13 cellular contexts compared by ENCODE assay signal in the genomic region with DNA sequence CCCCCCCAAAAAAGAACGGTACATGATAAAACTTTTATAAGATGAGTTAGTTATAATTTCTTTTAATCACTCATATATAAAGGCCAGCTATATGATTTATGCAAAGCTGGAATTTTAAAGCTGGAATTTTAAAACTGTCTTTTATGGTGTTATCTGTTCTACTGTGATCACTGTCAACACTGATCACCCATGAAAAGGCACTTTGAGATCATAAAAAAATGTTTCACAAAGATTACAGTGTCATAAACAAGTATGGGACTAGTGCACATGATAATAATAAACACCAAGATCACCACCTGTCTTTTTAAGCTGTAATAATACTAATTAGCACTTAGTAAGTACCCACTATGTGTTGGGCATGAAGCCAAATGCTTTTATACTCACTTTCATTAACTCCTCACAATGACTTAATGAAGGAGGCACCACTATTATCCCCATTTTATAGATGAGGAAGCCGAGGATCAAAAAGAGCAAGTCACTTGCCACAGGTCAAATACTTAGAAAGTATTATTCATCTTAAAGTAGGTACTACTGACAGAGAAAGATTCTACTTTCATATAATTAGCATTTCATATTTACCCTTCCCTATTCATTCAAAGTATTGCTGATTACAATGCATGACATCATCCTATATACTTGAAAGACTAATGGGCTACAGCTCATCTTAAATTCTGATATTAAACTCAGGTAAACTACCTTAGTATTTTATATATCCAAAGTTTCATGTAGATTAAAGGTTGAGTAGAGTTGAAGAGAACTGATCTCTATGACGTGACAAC. TPM values are rescaled to one million over a fixed set of nuclear protein-coding genes. Genes with fewer than 3 reads are reported as not detected.
A peak's percentile ranks its signal among the peaks of the same experiment; 100 is the strongest.
DNase-seq lines count a peak whose midpoint lies in the region; ATAC-seq and TF ChIP-seq lines count a peak whose summit lies in the region.
"Had no signal": no experiment of that assay in that cellular context is flagged by ENCODE, and none has a peak within 500 bp of the region (broad histone marks: within the 10 kb centered on the region; RNA-seq: fewer than 3 reads in every experiment).

No MANE protein-coding gene starts in this region.

- H3K4me1 ChIP-seq in colonic mucosa (peaks cover 4% of the 10 kb centered on the region), mucosa of rectum (ENCODE audit: control insufficient read depth in 2 of 2, insufficient read depth in 2 of 2, low read length in 2 of 2) (peaks cover 0 to 16% of the 10 kb centered on the region in 2 donors), A673 (ENCODE audit: insufficient read depth, low read length, poor library complexity, severe bottlenecking) (no peaks in the 10 kb centered on the region)
- no peaks in the 10 kb centered on the region for H3K4me1 ChIP-seq in CD4-positive, alpha-beta memory T cell (ENCODE audit: insufficient read depth, low read length)

- ATAC-seq in naive thymus-derived CD8-positive, alpha-beta T cell: no peak

- no TSS peak for BruUV-seq in A673 (replicated peaks; lab: Mats Ljungman, UMichigan)

- intact Hi-C loops in colonic mucosa (cut with DNase I) (no loop called here), A673 (cut with micrococcal nuclease; ENCODE audit: unreplicated experiment) (no loop called here)
- intact Hi-C loops in CD4-positive, alpha-beta memory T cell (cut with micrococcal nuclease): no loop called here

- peaks cover 0 to 1% (median 0%) of the 10 kb centered on the region in 4 donors for H3K4me1 Mint-ChIP-seq in CD4-positive, alpha-beta memory T cell
- no peaks in the 10 kb centered on the region for H3K4me1 Mint-ChIP-seq in naive thymus-derived CD8-positive, alpha-beta T cell
- H3K4me1 Mint-ChIP-seq: CD8-positive, alpha-beta memory T cell had no signal

- TF ChIP-seq CTCF in colonic mucosa (IDR thresholded peaks at IDR 0.05): no peak
- TF ChIP-seq CTCF in A673 (conservative IDR thresholded peaks at IDR 0.05; ENCODE audit: low read depth, low read length): no peak

- H3K36me3 ChIP-seq in colonic mucosa: no peaks in the 10 kb centered on the region
- no peaks in the 10 kb centered on the region for H3K36me3 ChIP-seq in mucosa of rectum (ENCODE audit: control insufficient read depth in 2 of 2, insufficient read depth in 2 of 2, low read length in 2 of 2)
- H3K36me3 ChIP-seq in CD4-positive, alpha-beta memory T cell (ENCODE audit: insufficient read depth, low read length): no peaks in the 10 kb centered on the region
- no peaks in the 10 kb centered on the region for H3K36me3 ChIP-seq in A673 (ENCODE audit: insufficient read depth, low read length, poor library complexity, severe bottlenecking)
- H3K36me3 ChIP-seq: BE2C had no signal

- POLR2A ChIA-PET in CD4-positive, alpha-beta memory T cell (lab: Charles Lee; ENCODE audit: partially characterized antibody): no interaction called here
- POLR2A ChIA-PET in naive thymus-derived CD8-positive, alpha-beta T cell (lab: Charles Lee): no interaction called here
- POLR2A ChIA-PET in A673 (lab: Charles Lee; ENCODE audit: low non-redundant PET): no interaction called here

- H3K9me3 ChIP-seq in colonic mucosa (no peaks in the 10 kb centered on the region), mucosa of rectum (ENCODE audit: control insufficient read depth in 2 of 2, low read length in 2 of 2) (no peaks in the 10 kb centered on the region), A673 (ENCODE audit: low read depth, low read length, poor library complexity, severe bottlenecking) (no peaks in the 10 kb centered on the region)
- no peaks in the 10 kb centered on the region for H3K9me3 ChIP-seq in CD4-positive, alpha-beta memory T cell (ENCODE audit: control insufficient read depth in 1 of 2, low read length in 2 of 2)
- H3K9me3 ChIP-seq: BE2C, Caco-2 had no signal

- H3K9ac ChIP-seq in colonic mucosa (ENCODE audit: low read depth in 2 of 2, low read length in 2 of 2): no peak overlapping the region
- H3K9ac ChIP-seq in mucosa of rectum (ENCODE audit: low read depth in 1 of 2, low read length in 2 of 2): no peak overlapping the region

- CTCF ChIA-PET in CD4-positive, alpha-beta memory T cell (lab: Charles Lee; ENCODE audit: partially characterized antibody): no interaction called here
- CTCF ChIA-PET in A673 (lab: Charles Lee): no interaction called here

- H3K27me3 ChIP-seq in colonic mucosa (no peaks in the 10 kb centered on the region), mucosa of rectum (ENCODE audit: control insufficient read depth in 2 of 2, insufficient read depth in 2 of 2, low read length in 2 of 2) (no peaks in the 10 kb centered on the region), A673 (replicated peaks; ENCODE audit: insufficient read depth, low read depth, low read length, poor library complexity) (no peaks in the 10 kb centered on the region)
- no peaks in the 10 kb centered on the region for H3K27me3 ChIP-seq in CD4-positive, alpha-beta memory T cell (ENCODE audit: insufficient read depth, low read length)
- H3K27me3 ChIP-seq: BE2C had no signal

- no peaks in the 10 kb centered on the region for H3K36me3 Mint-ChIP-seq in CD4-positive, alpha-beta memory T cell
- no peaks in the 10 kb centered on the region for H3K36me3 Mint-ChIP-seq in naive thymus-derived CD8-positive, alpha-beta T cell
- H3K36me3 Mint-ChIP-seq: CD8-positive, alpha-beta memory T cell; IgD-negative memory B cell had no signal

- H3K27ac ChIP-seq in colonic mucosa (peak overlapping the region; percentile 42), mucosa of rectum (ENCODE audit: low read depth in 2 of 2, low read length in 2 of 2) (no peak overlapping the region), A673 (ENCODE audit: low read depth, low read length, poor library complexity, severe bottlenecking) (no peak overlapping the region)
- no peak overlapping the region for H3K27ac ChIP-seq in CD4-positive, alpha-beta memory T cell (ENCODE audit: low read depth, low read length)
- H3K27ac ChIP-seq: C4-2B had no signal

- peak; percentile 55 for DNase-seq in NCI-H82 (lab: John Stamatoyannopoulos, UW)
- DNase-seq in NCI-H82 treated with DMSO at 0.1 percent for 48 hours (lab: John Stamatoyannopoulos, UW; ENCODE audit: unreplicated experiment): no peak
- peak; percentile 59 for DNase-seq in NCI-H69 (lab: John Stamatoyannopoulos, UW)
- no peak for DNase-seq in colonic mucosa
- no peak for DNase-seq in CD4-positive, alpha-beta memory T cell
- no peak for DNase-seq in naive thymus-derived CD8-positive, alpha-beta T cell
- DNase-seq in A673 (ENCODE audit: low spot score): no peak
- DNase-seq: BE2C; Caco-2; CD8-positive, alpha-beta memory T cell had no signal

- H3K9me3 Mint-ChIP-seq in CD4-positive, alpha-beta memory T cell: no peaks in the 10 kb centered on the region
- no peaks in the 10 kb centered on the region for H3K9me3 Mint-ChIP-seq in naive thymus-derived CD8-positive, alpha-beta T cell

- no peak overlapping the region for H3K27ac Mint-ChIP-seq in CD4-positive, alpha-beta memory T cell
- H3K27ac Mint-ChIP-seq in naive thymus-derived CD8-positive, alpha-beta T cell: no peak overlapping the region
- H3K27ac Mint-ChIP-seq: CD8-positive, alpha-beta memory T cell; IgD-negative memory B cell had no signal

- H3K27me3 Mint-ChIP-seq in CD4-positive, alpha-beta memory T cell: peaks cover 21 to 39% of the 10 kb centered on the region in 2 donors
- H3K27me3 Mint-ChIP-seq in naive thymus-derived CD8-positive, alpha-beta T cell: peaks cover 8 to 45% (median 11%) of the 10 kb centered on the region in 5 donors

- H3K4me3 ChIP-seq in colonic mucosa (no peak overlapping the region), mucosa of rectum (ENCODE audit: low read length in 2 of 2) (peak overlapping the region; percentile 3 to 18), A673 (ENCODE audit: low read depth, low read length, poor library complexity, severe bottlenecking) (no peak overlapping the region)
- no peak overlapping the region for H3K4me3 ChIP-seq in CD4-positive, alpha-beta memory T cell (ENCODE audit: low read length in 2 of 2)

- no peak overlapping the region for H3K4me3 Mint-ChIP-seq in CD4-positive, alpha-beta memory T cell
- H3K4me3 Mint-ChIP-seq in naive thymus-derived CD8-positive, alpha-beta T cell: no peak overlapping the region
- H3K4me3 Mint-ChIP-seq: CD8-positive, alpha-beta memory T cell; IgD-negative memory B cell had no signal

RNA-seq across cellular contexts. Expression of a gene that starts 8.3 kb away (rescaled TPM):
- total RNA-seq in colonic mucosa (1 to 10 TPM; 2.5 to 4.9 TPM), A673 (2021) (5.2 and 7.5 TPM in 2 replicates)
- under 1 TPM in 1 of 2 experiments, not detected in 1; 0.25 TPM for total RNA-seq in CD4-positive, alpha-beta memory T cell
- polyA plus RNA-seq in CD4-positive, alpha-beta memory T cell: not detected
- under 1 TPM in 1 of 2 experiments, not detected in 1; 0.33 TPM for total RNA-seq in naive thymus-derived CD8-positive, alpha-beta T cell
- polyA plus RNA-seq in naive thymus-derived CD8-positive, alpha-beta T cell: not detected
- polyA plus RNA-seq: CD8-positive, alpha-beta memory T cell had no signal

Comparison
In these comparisons a context has a peak if more than half of its experiments do, and no peak if none do; other contexts are left out.
1. DNase-seq: peak in NCI-H82 (single experiment) and NCI-H69 (single experiment); none in NCI-H82 treated with DMSO at 0.1 percent for 48 hours (single experiment), colonic mucosa (single experiment), CD4-positive, alpha-beta memory T cell (0 of 5), naive thymus-derived CD8-positive, alpha-beta T cell (0 of 10) and A673 (single experiment).
2. H3K4me3 ChIP-seq: peak in mucosa of rectum (2 of 2); none in colonic mucosa (single experiment), CD4-positive, alpha-beta memory T cell (0 of 2) and A673 (single experiment).